14 cellular contexts compared by ENCODE assay signal in the genomic region with DNA sequence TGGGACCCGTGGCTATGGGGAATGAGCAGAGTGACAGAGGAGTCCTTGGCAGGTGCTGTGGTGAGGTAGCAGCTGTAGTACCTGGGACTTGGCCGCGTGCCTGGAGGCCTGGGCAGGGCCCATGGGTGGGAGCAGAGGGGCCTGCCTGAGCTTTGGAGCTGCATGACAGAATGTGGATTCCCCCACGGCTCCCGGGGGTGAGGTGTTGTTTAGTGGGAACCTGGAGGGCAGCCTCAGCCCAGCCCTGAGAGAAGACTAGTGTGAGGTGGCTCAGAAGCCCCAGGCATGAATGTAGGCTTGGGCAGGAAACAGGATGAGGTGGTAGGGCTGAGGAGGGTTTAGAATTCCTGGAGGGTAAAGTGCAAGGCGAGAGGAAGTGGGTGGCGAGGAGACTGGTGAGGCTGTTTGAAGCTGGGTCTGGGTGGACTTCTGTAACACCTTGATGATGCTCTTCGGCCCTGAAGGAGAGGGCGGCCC.
DNase-seq lines count a peak whose midpoint lies in the region; FAIRE-seq and TF ChIP-seq lines count a peak whose summit lies in the region.
"Had no signal": no experiment of that assay in that cellular context is flagged by ENCODE, and none has a peak within 500 bp of the region (broad histone marks: within the 10 kb centered on the region; RNA-seq: fewer than 3 reads in every experiment).

No MANE protein-coding gene starts in this region.

- peaks cover 0 to 13% (median 0%) of the 10 kb centered on the region in 11 experiments; a peak in 3 of 22 replicates for H4K20me1 ChIP-seq in BLaER1 treated with 17β-estradiol and CSF1 and Interleukin-3, amounts not matched to agents 10 nM and 100 nM

- FAIRE-seq in kidney (lab: Jason Lieb, UNC) = no peak
- FAIRE-seq: G401.6 had no signal

- no peaks in the 10 kb centered on the region for H3K9me3 Mint-ChIP-seq in mesothelial cell of epicardium

- H3K36me3 ChIP-seq in BLaER1 treated with 17β-estradiol and CSF1 and Interleukin-3, amounts not matched to agents 10 nM and 100 nM = no peaks in the 10 kb centered on the region
- H3K36me3 ChIP-seq in HEK293 (ENCODE audit: control insufficient read depth in 2 of 2, insufficient read depth in 1 of 2, low read length in 2 of 2) = no peaks in the 10 kb centered on the region
- H3K36me3 ChIP-seq in kidney (ENCODE audit: control insufficient read depth in 1 of 2, insufficient read depth in 2 of 2, low read length in 2 of 2) = no peaks in the 10 kb centered on the region
- H3K36me3 ChIP-seq: right atrium auricular region had no signal

- H3K9me3 ChIP-seq in BLaER1 treated with 17β-estradiol and CSF1 and Interleukin-3, amounts not matched to agents 10 nM and 100 nM (replicated peaks in 1 of 11) = 0 out of 22 replicates have a peak, but pooled peaks cover 0 to 2% (median 0%) of the 10 kb centered on the region in 11 experiments
- H3K9me3 ChIP-seq in HEK293 (ENCODE audit: control insufficient read depth, insufficient read depth, low read depth, low read length) = no peaks in the 10 kb centered on the region
- H3K9me3 ChIP-seq in kidney (ENCODE audit: control insufficient read depth in 1 of 2, low read length in 2 of 2) = no peaks in the 10 kb centered on the region
- H3K9me3 ChIP-seq: right atrium auricular region had no signal

- no peaks in the 10 kb centered on the region for H3K27me3 ChIP-seq in BLaER1 treated with 17β-estradiol and CSF1 and Interleukin-3, amounts not matched to agents 10 nM and 100 nM
- H3K27me3 ChIP-seq: right atrium auricular region had no signal

- peak; percentile 69 for DNase-seq in NCI-H69 (lab: John Stamatoyannopoulos, UW)
- DNase-seq in kidney = peak; percentile 70
- DNase-seq in DMS53 (lab: John Stamatoyannopoulos, UW) = no peak
- DNase-seq in stimulated activated CD4-positive, alpha-beta T cell treated with anti-CD3 and anti-CD28 coated beads, Interleukin-12 subunit alpha, Interleukin-12 subunit beta, amount 100 ng/mL, for 4 hours = no peak
- DNase-seq in mesothelial cell of epicardium (ENCODE audit: low spot score in 2 of 2, unreplicated experiment in 2 of 2) = no peak
- DNase-seq in hippocampal formation (lab: John Stamatoyannopoulos, UW) = no peak
- DNase-seq: GM23248; stimulated activated CD4-positive, alpha-beta T cell treated with anti-CD3 and anti-CD28 coated beads, Interleukin-4, amount 100 ng/mL, for 4 hours; stimulated activated naive CD8-positive, alpha-beta T cell treated with anti-CD3 and anti-CD28 coated beads, Interleukin-15, Interleukin-2, amounts not matched to agents 100 U/mL and 50 U/mL, for 24 hours had no signal

- H3K4me2 ChIP-seq in BLaER1 treated with 17β-estradiol and CSF1 and Interleukin-3, amounts not matched to agents 10 nM and 100 nM = peak overlapping the region in 9 of 11 experiments; percentile 57 to 94 (median 82); a peak in 17 of 22 replicates

- H3K9ac ChIP-seq in BLaER1 treated with 17β-estradiol and CSF1 and Interleukin-3, amounts not matched to agents 10 nM and 100 nM = no peak overlapping the region
- H3K9ac ChIP-seq in kidney (ENCODE audit: low read length in 2 of 2) = no peak overlapping the region
- H3K9ac ChIP-seq: GM23248 had no signal

- H3K36me3 Mint-ChIP-seq in mesothelial cell of epicardium = no peaks in the 10 kb centered on the region

- H3K27ac ChIP-seq in BLaER1 treated with 17β-estradiol and CSF1 and Interleukin-3, amounts not matched to agents 10 nM and 100 nM = no peak overlapping the region
- H3K27ac ChIP-seq in HEK293 (ENCODE audit: extremely low read depth, low read depth, low read length) = no peak overlapping the region
- H3K27ac ChIP-seq in kidney (ENCODE audit: low read depth in 2 of 2, low read length in 2 of 2) = no peak overlapping the region
- H3K27ac ChIP-seq: GM23248, right atrium auricular region, VCaP had no signal

- H3K4me3 ChIP-seq in BLaER1 treated with 17β-estradiol and CSF1 and Interleukin-3, amounts not matched to agents 10 nM and 100 nM = no peak overlapping the region
- H3K4me3 ChIP-seq in HEK293 (ENCODE audit: low read depth, low read length) (no peak overlapping the region), kidney (ENCODE audit: low read length in 2 of 2) (no peak overlapping the region)
- H3K4me3 ChIP-seq: GM23248, right atrium auricular region had no signal

- intact Hi-C loops in kidney (cut with DNase I) = no loop called here

- H3K4me1 ChIP-seq in BLaER1 treated with 17β-estradiol and CSF1 and Interleukin-3, amounts not matched to agents 10 nM and 100 nM = peaks cover 13 to 45% (median 32%) of the 10 kb centered on the region in 10 experiments
- H3K4me1 ChIP-seq in HEK293 (ENCODE audit: control insufficient read depth, insufficient read depth, low read length) = no peaks in the 10 kb centered on the region
- no peaks in the 10 kb centered on the region for H3K4me1 ChIP-seq in kidney (ENCODE audit: control insufficient read depth in 1 of 2, insufficient read depth in 1 of 2, low read depth in 1 of 2, low read length in 2 of 2)

- H3K4me3 Mint-ChIP-seq in mesothelial cell of epicardium = no peak overlapping the region

- CTCF ChIA-PET in HEK293 (lab: Yijun Ruan, JAX) = interaction anchor here (0.6 to 0.7 kb wide), 2 partner anchors 183 to 1867 kb away, joined by 3 to 4 read pairs; no protein-coding TSS in a partner anchor

- TF ChIP-seq CTCF in HEK293 (tag by site-specific recombination; IDR thresholded peaks at IDR 0.05) (no peak), kidney (IDR thresholded peaks at IDR 0.05; ENCODE audit: borderline replicate concordance, extremely low read depth, insufficient read depth) (no peak), mesothelial cell of epicardium (IDR thresholded peaks at IDR 0.05; ENCODE audit: unreplicated experiment) (no peak)

- no peaks in the 10 kb centered on the region for H3K4me1 Mint-ChIP-seq in mesothelial cell of epicardium

- H3K27ac Mint-ChIP-seq in mesothelial cell of epicardium = no peak overlapping the region

- no peaks in the 10 kb centered on the region for H3K27me3 Mint-ChIP-seq in mesothelial cell of epicardium (ENCODE audit: low read depth)

- POLR2A ChIA-PET in HEK293 (lab: Yijun Ruan, JAX) = no interaction called here

TF ChIP-seq in HEK293, 187 proteins besides CTCF, POLR2A, EP300 and RAD21:
- TF ChIP-seq, protein P1, sequence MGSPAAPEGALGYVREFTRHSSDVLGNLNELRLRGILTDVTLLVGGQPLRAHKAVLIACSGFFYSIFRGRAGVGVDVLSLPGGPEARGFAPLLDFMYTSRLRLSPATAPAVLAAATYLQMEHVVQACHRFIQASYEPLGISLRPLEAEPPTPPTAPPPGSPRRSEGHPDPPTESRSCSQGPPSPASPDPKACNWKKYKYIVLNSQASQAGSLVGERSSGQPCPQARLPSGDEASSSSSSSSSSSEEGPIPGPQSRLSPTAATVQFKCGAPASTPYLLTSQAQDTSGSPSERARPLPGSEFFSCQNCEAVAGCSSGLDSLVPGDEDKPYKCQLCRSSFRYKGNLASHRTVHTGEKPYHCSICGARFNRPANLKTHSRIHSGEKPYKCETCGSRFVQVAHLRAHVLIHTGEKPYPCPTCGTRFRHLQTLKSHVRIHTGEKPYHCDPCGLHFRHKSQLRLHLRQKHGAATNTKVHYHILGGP (tag by site-specific recombination; IDR thresholded peaks at IDR 0.05) = no peak
- 0 out of 2 replicates have a peak, but pooled peaks have one; percentile 23 for TF ChIP-seq EGR2 (tag by site-specific recombination; IDR thresholded peaks at IDR 0.05; ENCODE audit: low read depth)
TF ChIP-seq in HEK293: peak in this region for 1.

Comparison
In these comparisons a context has a peak if more than half of its experiments do, and no peak if none do; other contexts are left out.
1. DNase-seq: peak in NCI-H69 (single experiment) and kidney (single experiment); none in DMS53 (single experiment), stimulated activated CD4-positive, alpha-beta T cell treated with anti-CD3 and anti-CD28 coated beads, Interleukin-12 subunit alpha, Interleukin-12 subunit beta, amount 100 ng/mL, for 4 hours (single experiment), mesothelial cell of epicardium (0 of 2) and hippocampal formation (0 of 2).